In the genomic region with DNA sequence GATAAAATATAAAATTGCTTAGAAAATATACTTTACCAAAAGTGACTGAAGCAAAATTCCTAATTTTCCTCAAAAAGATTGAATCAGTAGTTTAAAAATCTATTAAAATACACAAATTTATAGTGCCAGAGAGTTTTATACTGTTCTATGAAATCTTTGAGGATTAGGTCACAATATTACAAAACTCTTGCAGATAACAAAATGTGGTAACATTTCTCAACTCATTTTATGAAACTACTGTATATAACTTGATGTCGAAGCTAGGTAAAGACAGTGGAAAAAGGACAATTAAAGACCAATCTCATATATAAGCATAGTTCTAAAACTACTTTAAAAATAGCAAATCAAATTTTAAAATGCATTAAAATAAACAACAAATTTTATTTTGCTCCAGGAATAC, we compare ENCODE assay signal across 17 cellular contexts. TPM values are rescaled to one million over a fixed set of nuclear protein-coding genes. Genes with fewer than 3 reads are reported as not detected.
DNase-seq lines count a peak whose midpoint lies in the region; ATAC-seq and TF ChIP-seq lines count a peak whose summit lies in the region.
"Had no signal": no experiment of that assay in that cellular context is flagged by ENCODE, and none has a peak within 500 bp of the region (broad histone marks: within the 10 kb centered on the region; RNA-seq: fewer than 3 reads in every experiment).

No MANE protein-coding gene starts in this region.

- H3K4me1 ChIP-seq in neutrophil (ENCODE audit: control insufficient read depth in 1 of 2, insufficient read depth in 1 of 2, low read depth in 1 of 2, low read length in 1 of 2) (peaks cover 22 to 36% of the 10 kb centered on the region in 2 experiments), ascending aorta (no peaks in the 10 kb centered on the region)
- H3K4me1 ChIP-seq: BLaER1 had no signal

- H3K9me3 ChIP-seq in neutrophil, result no peaks in the 10 kb centered on the region
- H3K9me3 ChIP-seq in ascending aorta, result no peaks in the 10 kb centered on the region
- H3K9me3 ChIP-seq: BLaER1 had no signal

- H3K27ac ChIP-seq in neutrophil (peak overlapping the region; percentile 30), ascending aorta (no peak overlapping the region)
- H3K27ac ChIP-seq: BLaER1 had no signal

- DNase-seq in HCEC 1CT (peak; percentile 29), SKM-1 (lab: John Stamatoyannopoulos, UW; ENCODE audit: unreplicated experiment) (peak; percentile 4), fibroblast of peridontal ligament (ENCODE audit: extremely low read depth) (peak; percentile 54), ascending aorta (ENCODE audit: low spot score in 2 of 2) (no peak), NCI-H82 (lab: John Stamatoyannopoulos, UW) (no peak), NCI-H2029 (lab: John Stamatoyannopoulos, UW) (no peak)
- DNase-seq: CD8-positive, alpha-beta T cell; DMS79; H9; NCI-H1417 treated with DMSO at 0.1 percent for 48 hours; NCI-H2029 treated with DMSO at 0.1 percent for 48 hours; NCI-H2171 treated with DMSO at 0.1 percent for 48 hours; RPMI8226; SIG-M5 had no signal

- H3K4me3 ChIP-seq in neutrophil (ENCODE audit: low read depth in 1 of 2, low read length in 1 of 2), result no peak overlapping the region
- no peak overlapping the region for H3K4me3 ChIP-seq in ascending aorta
- H3K4me3 ChIP-seq: BLaER1 had no signal

- intact Hi-C loops in ascending aorta (cut with DNase I), result no loop called here

- no peak for ATAC-seq in HG03439 (IDR thresholded peaks at IDR 0.05; ENCODE audit: unreplicated experiment)
- ATAC-seq: CD8-positive, alpha-beta T cell had no signal

- H3K27me3 ChIP-seq in neutrophil, result no peaks in the 10 kb centered on the region
- no peaks in the 10 kb centered on the region for H3K27me3 ChIP-seq in ascending aorta
- H3K27me3 ChIP-seq: BLaER1 had no signal

- TF ChIP-seq CTCF in neutrophil (IDR thresholded peaks at IDR 0.05) (no peak), ascending aorta (IDR thresholded peaks at IDR 0.05) (no peak)

- H3K36me3 ChIP-seq in neutrophil, result no peaks in the 10 kb centered on the region
- no peaks in the 10 kb centered on the region for H3K36me3 ChIP-seq in ascending aorta
- H3K36me3 ChIP-seq: BLaER1 had no signal

RNA-seq across cellular contexts. Expression of gene VEPH1, which starts 15.9 kb away (rescaled TPM):
- total RNA-seq in ascending aorta, result 2.2 TPM
- total RNA-seq: CD8-positive, alpha-beta T cell had no signal

RNA-seq across cellular contexts. Expression of gene PTX3, which starts 50.7 kb away (rescaled TPM):
- total RNA-seq in ascending aorta, result 9.2 TPM
- total RNA-seq: CD8-positive, alpha-beta T cell had no signal

Comparison
In these comparisons a context has a peak if more than half of its experiments do, and no peak if none do; other contexts are left out.
1. DNase-seq: peak in HCEC 1CT (single experiment), SKM-1 (single experiment) and fibroblast of peridontal ligament (single experiment); none in ascending aorta (0 of 2), NCI-H82 (single experiment) and NCI-H2029 (single experiment).